In the genomic region with DNA sequence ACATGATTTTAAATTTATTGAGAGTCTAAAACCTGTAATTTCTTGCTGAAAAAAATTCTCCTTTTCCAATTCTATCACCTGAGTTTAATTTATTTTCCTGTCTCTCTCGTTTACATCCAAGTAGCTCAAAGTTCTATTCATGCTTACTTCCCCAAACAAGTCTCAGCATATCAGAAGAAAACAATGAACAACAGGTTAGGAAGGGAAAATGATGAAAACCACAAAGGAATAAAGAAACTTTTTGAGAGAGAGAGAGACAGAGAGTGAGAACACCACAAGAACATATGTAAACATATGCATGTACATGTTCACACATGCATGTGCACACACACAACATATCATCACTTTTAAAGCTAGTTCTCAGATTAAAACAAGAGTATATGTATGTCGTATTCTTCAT, we compare ENCODE assay signal across 17 cellular contexts.
DNase-seq lines count a peak whose midpoint lies in the region; ATAC-seq, FAIRE-seq and TF ChIP-seq lines count a peak whose summit lies in the region.
"Had no signal": no experiment of that assay in that cellular context is flagged by ENCODE, and none has a peak within 500 bp of the region (broad histone marks: within the 10 kb centered on the region; RNA-seq: fewer than 3 reads in every experiment).

No MANE protein-coding gene starts in this region.

- H3K36me3 ChIP-seq in CD8-positive, alpha-beta T cell (ENCODE audit: insufficient read depth, low read length): peaks cover 14% of the 10 kb centered on the region
- H3K36me3 ChIP-seq in thyroid gland: peaks cover 7 to 12% of the 10 kb centered on the region in 2 donors

- intact Hi-C loops in CD8-positive, alpha-beta T cell (cut with DNase I, micrococcal nuclease): no loop called here
- intact Hi-C loops in thyroid gland (cut with DNase I): no loop called here

- no peak for ATAC-seq in CD8-positive, alpha-beta T cell
- ATAC-seq: HepG2 had no signal

- CTCF ChIA-PET in CD8-positive, alpha-beta T cell (lab: Charles Lee): no interaction called here

- no peak overlapping the region for H3K4me3 ChIP-seq in CD8-positive, alpha-beta T cell (ENCODE audit: low read depth, low read length)
- no peak overlapping the region for H3K4me3 ChIP-seq in epithelial cell of esophagus (ENCODE audit: low read length)
- H3K4me3 ChIP-seq in thyroid gland (replicated peaks in 1 of 3): no peak overlapping the region

- no peak overlapping the region for H3K27ac ChIP-seq in CD8-positive, alpha-beta T cell (ENCODE audit: low read depth, low read length)
- H3K27ac ChIP-seq in thyroid gland: no peak overlapping the region

- peak overlapping the region; percentile 24 for H3K27ac Mint-ChIP-seq in CD8-positive, alpha-beta T cell
- peak overlapping the region; percentile 22 for H3K27ac Mint-ChIP-seq in progenitor cell of endocrine pancreas
- H3K27ac Mint-ChIP-seq: B cell; CD4-positive, alpha-beta T cell had no signal

- FAIRE-seq in HTR-8/SVneo (lab: Jason Lieb, UNC): peak; percentile 64
- FAIRE-seq: D721Med, GM12891, HepG2 had no signal

- no peaks in the 10 kb centered on the region for H3K27me3 Mint-ChIP-seq in CD8-positive, alpha-beta T cell (ENCODE audit: low read depth)
- H3K27me3 Mint-ChIP-seq in progenitor cell of endocrine pancreas: no peaks in the 10 kb centered on the region
- H3K27me3 Mint-ChIP-seq: B cell; CD4-positive, alpha-beta T cell had no signal

- no peaks in the 10 kb centered on the region for H3K4me1 Mint-ChIP-seq in CD8-positive, alpha-beta T cell (ENCODE audit: low read depth)
- no peaks in the 10 kb centered on the region for H3K4me1 Mint-ChIP-seq in progenitor cell of endocrine pancreas (ENCODE audit: low read depth)
- H3K4me1 Mint-ChIP-seq: B cell had no signal

- H3K9me3 Mint-ChIP-seq in CD8-positive, alpha-beta T cell: no peaks in the 10 kb centered on the region
- H3K9me3 Mint-ChIP-seq in progenitor cell of endocrine pancreas (ENCODE audit: low read depth): no peaks in the 10 kb centered on the region
- H3K9me3 Mint-ChIP-seq: CD4-positive, alpha-beta T cell had no signal

- WGBS in thyroid gland, 2 donors: 90 to 95% methylated on average over 2 of the region's 2 CpGs

- no peak overlapping the region for H3K4me3 Mint-ChIP-seq in CD8-positive, alpha-beta T cell
- H3K4me3 Mint-ChIP-seq in progenitor cell of endocrine pancreas (ENCODE audit: low read depth): no peak overlapping the region
- H3K4me3 Mint-ChIP-seq: B cell; CD4-positive, alpha-beta T cell had no signal

- H3K36me3 Mint-ChIP-seq in CD8-positive, alpha-beta T cell: peaks cover 81% of the 10 kb centered on the region
- peaks cover 16% of the 10 kb centered on the region for H3K36me3 Mint-ChIP-seq in progenitor cell of endocrine pancreas (ENCODE audit: insufficient read depth)

- no peaks in the 10 kb centered on the region for H3K9me3 ChIP-seq in CD8-positive, alpha-beta T cell (ENCODE audit: low read length)
- H3K9me3 ChIP-seq in thyroid gland: no peaks in the 10 kb centered on the region

- POLR2A ChIA-PET in CD8-positive, alpha-beta T cell (lab: Charles Lee): no interaction called here

- no peaks in the 10 kb centered on the region for H3K27me3 ChIP-seq in CD8-positive, alpha-beta T cell (ENCODE audit: insufficient read depth, low read length)
- H3K27me3 ChIP-seq in thyroid gland: no peaks in the 10 kb centered on the region

- TF ChIP-seq CTCF in CD8-positive, alpha-beta T cell (IDR thresholded peaks at IDR 0.05): no peak
- no peak for TF ChIP-seq CTCF in epithelial cell of esophagus (IDR thresholded peaks at IDR 0.05; ENCODE audit: insufficient read depth, low read depth, low read length, missing control alignments)
- TF ChIP-seq CTCF in progenitor cell of endocrine pancreas (IDR thresholded peaks at IDR 0.05; ENCODE audit: unreplicated experiment): no peak
- TF ChIP-seq CTCF in thyroid gland (IDR thresholded peaks at IDR 0.05): no peak

- DNase-seq in CD8-positive, alpha-beta T cell: no peak
- DNase-seq in HTR-8/SVneo (ENCODE audit: insufficient read length, low spot score) (no peak), epithelial cell of esophagus (ENCODE audit: low read depth) (peak; percentile 23), progenitor cell of endocrine pancreas (ENCODE audit: low spot score, unreplicated experiment) (no peak), HuH-7 (ENCODE audit: low spot score) (no peak), SIG-M5 treated with dmso at 0.1 percent for 504 hours (lab: John Stamatoyannopoulos, UW; ENCODE audit: unreplicated experiment) (no peak), thyroid gland (no peak)
- DNase-seq: C1 segment of cervical spinal cord; CD4-positive, alpha-beta T cell; DMS153; DMS79 treated with DMSO at 0.1 percent for 48 hours; EL; H7 had no signal

- no peaks in the 10 kb centered on the region for H3K4me1 ChIP-seq in CD8-positive, alpha-beta T cell (ENCODE audit: insufficient read depth, low read length)
- no peaks in the 10 kb centered on the region for H3K4me1 ChIP-seq in thyroid gland

- no peak for TF ChIP-seq POLR2A in thyroid gland (IDR thresholded peaks at IDR 0.05)
